ENCODE assay signal across 15 cellular contexts in genomic region chr4:26406346-26406975, GRCh38.
A peak's percentile ranks its signal among the peaks of the same experiment; 100 is the strongest.
DNase-seq lines count a peak whose midpoint lies in the region; ATAC-seq, FAIRE-seq and TF ChIP-seq lines count a peak whose summit lies in the region.
"Had no signal": no experiment of that assay in that cellular context is flagged by ENCODE, and none has a peak within 500 bp of the region (broad histone marks: within the 10 kb centered on the region; RNA-seq: fewer than 3 reads in every experiment).

No MANE protein-coding gene starts in this region.

- H3K23ac ChIP-seq in IMR-90 (ENCODE audit: low read depth, low read length): no peak overlapping the region; the same call in 1 of the 2 replicates

- H3K4me1 ChIP-seq in IMR-90 (ENCODE audit: control insufficient read depth, insufficient read depth, low read length): peaks cover 2% of the 10 kb centered on the region; the same call in 1 of the 2 replicates
- no peaks in the 10 kb centered on the region for H3K4me1 ChIP-seq in keratinocyte (ENCODE audit: control insufficient read depth, extremely low read depth, insufficient read depth, low read length)
- H3K4me1 ChIP-seq in ascending aorta: no peaks in the 10 kb centered on the region

- H3K56ac ChIP-seq in IMR-90 (ENCODE audit: extremely low read depth, insufficient read depth, low read length): no peak overlapping the region

- H3K27ac Mint-ChIP-seq in activated CD4-positive, alpha-beta T cell treated with anti-CD3 and anti-CD28 coated beads for 36 hours: peak overlapping the region; percentile 51
- peak overlapping the region; percentile 79 to 96 for H3K27ac Mint-ChIP-seq in activated naive CD4-positive, alpha-beta T cell treated with anti-CD3 and anti-CD28 coated beads, Interleukin-2, amount 50 U/mL, for 72 hours
- H3K27ac Mint-ChIP-seq: activated T-cell treated with anti-CD3 and anti-CD28 coated beads, Interleukin-2, amount 50 U/mL, for 24 hours had no signal

- in situ Hi-C loops in IMR-90 (cut with MboI; ENCODE audit: low sequenced_read_pairs): loop anchor here (5.0 to 10.0 kb wide), 2 partner anchors 382 to 414 kb away; no protein-coding TSS in a partner anchor

- peaks cover 3% of the 10 kb centered on the region; the same call in 1 of the 2 replicates for H3K9me1 ChIP-seq in IMR-90 (ENCODE audit: insufficient read depth, low read length)
- H3K9me1 ChIP-seq in keratinocyte (ENCODE audit: control insufficient read depth, extremely low read depth, insufficient read depth, low read length): no peaks in the 10 kb centered on the region

- H3K27ac ChIP-seq in IMR-90 (ENCODE audit: insufficient read depth, low read length): peak overlapping the region; percentile 89
- no peak overlapping the region for H3K27ac ChIP-seq in keratinocyte (ENCODE audit: control insufficient read depth, insufficient read depth, low read length)
- no peak overlapping the region for H3K27ac ChIP-seq in ascending aorta

- no peak overlapping the region for H3K4me2 ChIP-seq in IMR-90 (ENCODE audit: low read depth, low read length)
- no peak overlapping the region for H3K4me2 ChIP-seq in keratinocyte (ENCODE audit: control insufficient read depth, extremely low read depth, insufficient read depth, low read depth, low read length)

- peaks cover 15% of the 10 kb centered on the region for H3K4me1 Mint-ChIP-seq in activated CD4-positive, alpha-beta T cell treated with anti-CD3 and anti-CD28 coated beads for 36 hours

- H3K18ac ChIP-seq in IMR-90 (ENCODE audit: low read depth, low read length): peak overlapping the region; percentile 98; the same call in 1 of the 2 replicates

- BruUV-seq in IMR-90 (replicated peaks; lab: Mats Ljungman, UMichigan): no TSS peak

- peaks cover 19 to 40% of the 10 kb centered on the region in 2 experiments for H3K79me1 ChIP-seq in IMR-90 (ENCODE audit: low read depth in 1 of 2, low read length in 2 of 2)

- no peak for TF ChIP-seq CTCF in IMR-90 (conservative IDR thresholded peaks at IDR 0.05; ENCODE audit: low read depth, low read length)
- no peak for TF ChIP-seq CTCF in keratinocyte (optimal IDR thresholded peaks at IDR 0.05 in 1 of 3, IDR thresholded peaks at IDR 0.05 in 1 of 3, conservative IDR thresholded peaks at IDR 0.05 in 1 of 3; ENCODE audit: extremely low read depth in 1 of 3, insufficient read depth in 2 of 3, low read length in 3 of 3)
- no peak for TF ChIP-seq CTCF in ascending aorta (IDR thresholded peaks at IDR 0.05)

- H2BK5ac ChIP-seq in IMR-90 (ENCODE audit: low read depth, low read length, poor library complexity, severe bottlenecking): peak overlapping the region; percentile 90

- ATAC-seq in activated CD4-positive, alpha-beta T cell treated with anti-CD3 and anti-CD28 coated beads for 36 hours: no peak
- ATAC-seq in IMR-90 (ENCODE audit: low read depth) (no peak), HG03432 (IDR thresholded peaks at IDR 0.05; ENCODE audit: unreplicated experiment) (no peak)
- ATAC-seq in activated naive CD4-positive, alpha-beta T cell treated with anti-CD3 and anti-CD28 coated beads, Interleukin-2, amount 50 U/mL, for 72 hours: peak in 1 of 2 donors; percentile 39

- POLR2A ChIA-PET in activated CD4-positive, alpha-beta T cell treated with anti-CD3 and anti-CD28 coated beads for 36 hours (lab: Charles Lee): no interaction called here
- POLR2A ChIA-PET in IMR-90 (lab: Charles Lee; ENCODE audit: unreplicated experiment): no interaction called here

- no peak for TF ChIP-seq RAD21 in IMR-90 (IDR thresholded peaks at IDR 0.05; ENCODE audit: low read length)

- TF ChIP-seq POLR2A in IMR-90 (IDR thresholded peaks at IDR 0.05; ENCODE audit: low read depth, low read length): no peak

- H3K9me3 Mint-ChIP-seq in activated CD4-positive, alpha-beta T cell treated with anti-CD3 and anti-CD28 coated beads for 36 hours (ENCODE audit: low read depth): peaks cover 12% of the 10 kb centered on the region
- peaks cover 3 to 17% of the 10 kb centered on the region in 2 donors for H3K9me3 Mint-ChIP-seq in activated naive CD4-positive, alpha-beta T cell treated with anti-CD3 and anti-CD28 coated beads, Interleukin-2, amount 50 U/mL, for 72 hours

- no peak overlapping the region for H3K9ac ChIP-seq in IMR-90 (ENCODE audit: low read depth, low read length)
- H3K9ac ChIP-seq in keratinocyte (ENCODE audit: control insufficient read depth, extremely low read depth, insufficient read depth, low read length): no peak overlapping the region

- FAIRE-seq in keratinocyte (lab: Jason Lieb, UNC): peak; percentile 26
- FAIRE-seq: GM18507 had no signal

- DNase-seq in activated CD4-positive, alpha-beta T cell treated with anti-CD3 and anti-CD28 coated beads for 36 hours: no peak
- no peak for DNase-seq in activated CD4-positive, alpha-beta T cell treated with anti-CD3 and anti-CD28 coated beads for 4 hours
- DNase-seq in IMR-90 (peak; percentile 36), keratinocyte (ENCODE audit: low read depth, low spot score) (no peak), H4 (ENCODE audit: low spot score) (no peak), ascending aorta (ENCODE audit: low spot score in 2 of 2) (no peak)
- DNase-seq in activated naive CD4-positive, alpha-beta T cell treated with anti-CD3 and anti-CD28 coated beads, Interleukin-2, amount 50 U/mL, for 72 hours (ENCODE audit: low spot score in 2 of 2): no peak
- DNase-seq: activated T-cell treated with anti-CD3 and anti-CD28 coated beads, Interleukin-2, amount 50 U/mL, for 24 hours; caudate nucleus; NCI-H1092; NCI-H526 treated with DMSO at 0.1 percent for 48 hours; posterior cingulate gyrus; SHP77 had no signal

- no peak overlapping the region for H2AK9ac ChIP-seq in IMR-90 (replicated peaks; ENCODE audit: low read depth, low read length, poor library complexity)

- intact Hi-C loops in activated CD4-positive, alpha-beta T cell treated with anti-CD3 and anti-CD28 coated beads for 36 hours (cut with DNase I, micrococcal nuclease): no loop called here
- intact Hi-C loops in IMR-90 (cut with micrococcal nuclease) (no loop called here), ascending aorta (cut with DNase I) (no loop called here)

- no peaks in the 10 kb centered on the region for H3K79me2 ChIP-seq in keratinocyte (ENCODE audit: control insufficient read depth, insufficient read depth, low read length)

- H3K27me3 ChIP-seq in IMR-90 (ENCODE audit: control insufficient read depth, insufficient read depth, low read length): no peaks in the 10 kb centered on the region
- H3K27me3 ChIP-seq in keratinocyte (ENCODE audit: control insufficient read depth, extremely low read depth, insufficient read depth, low read length): no peaks in the 10 kb centered on the region
- no peaks in the 10 kb centered on the region for H3K27me3 ChIP-seq in ascending aorta

- H3K4me3 ChIP-seq in IMR-90 (ENCODE audit: insufficient read depth, low read depth, low read length): no peak overlapping the region
- no peak overlapping the region for H3K4me3 ChIP-seq in keratinocyte (ENCODE audit: control insufficient read depth in 2 of 3, extremely low read depth in 1 of 3, insufficient read depth in 2 of 3, low read depth in 1 of 3, low read length in 3 of 3)
- H3K4me3 ChIP-seq in ascending aorta: no peak overlapping the region

- peak overlapping the region; percentile 63; the same call in 1 of the 2 replicates for H2BK120ac ChIP-seq in IMR-90 (ENCODE audit: low read depth, low read length)

- no peaks in the 10 kb centered on the region for H3K27me3 Mint-ChIP-seq in activated CD4-positive, alpha-beta T cell treated with anti-CD3 and anti-CD28 coated beads for 36 hours
- H3K27me3 Mint-ChIP-seq: activated T-cell treated with anti-CD3 and anti-CD28 coated beads, Interleukin-2, amount 50 U/mL, for 24 hours had no signal

- H2AFZ ChIP-seq in IMR-90 (replicated peaks; ENCODE audit: low read length, poor library complexity) (no peak overlapping the region), keratinocyte (ENCODE audit: control insufficient read depth, low read length) (no peak overlapping the region)

- peak overlapping the region; percentile 44; the same call in 1 of the 2 replicates for H4K91ac ChIP-seq in IMR-90 (ENCODE audit: insufficient read depth, low read depth, low read length)

- H4K20me1 ChIP-seq in IMR-90 (ENCODE audit: insufficient read depth, low read length): peaks cover 3% of the 10 kb centered on the region; the same call in 1 of the 2 replicates
- no peaks in the 10 kb centered on the region for H4K20me1 ChIP-seq in keratinocyte (ENCODE audit: control insufficient read depth, extremely low read depth, insufficient read depth, low read length)

- peaks cover 23% of the 10 kb centered on the region for H3K36me3 ChIP-seq in IMR-90 (ENCODE audit: control insufficient read depth, insufficient read depth, low read length)
- peaks cover 4 to 7% of the 10 kb centered on the region in 2 experiments for H3K36me3 ChIP-seq in keratinocyte (ENCODE audit: control insufficient read depth in 2 of 2, extremely low read depth in 1 of 2, insufficient read depth in 2 of 2, low read length in 2 of 2)
- peaks cover 8 to 15% of the 10 kb centered on the region in 2 donors for H3K36me3 ChIP-seq in ascending aorta

- WGBS in IMR-90 (ENCODE audit: extremely low coverage in 2 of 2, insufficient read length in 1 of 2), 2 experiments: no CpG with 5 or more reads among the region's 4 CpGs

- peak overlapping the region; percentile 27; the same call in 1 of the 2 replicates for H3K14ac ChIP-seq in IMR-90 (replicated peaks; ENCODE audit: low read depth, low read length)

- H3K4me3 Mint-ChIP-seq in activated CD4-positive, alpha-beta T cell treated with anti-CD3 and anti-CD28 coated beads for 36 hours: no peak overlapping the region
- H3K4me3 Mint-ChIP-seq: activated T-cell treated with anti-CD3 and anti-CD28 coated beads, Interleukin-2, amount 50 U/mL, for 24 hours had no signal

- H4K8ac ChIP-seq in IMR-90 (ENCODE audit: low read depth in 2 of 2, low read length in 2 of 2): peak overlapping the region; percentile 51 to 85; a peak in 3 of 4 replicates

- peak overlapping the region; percentile 56; the same call in 1 of the 2 replicates for H3K4ac ChIP-seq in IMR-90 (ENCODE audit: low read depth, low read length)

- CTCF ChIA-PET in activated CD4-positive, alpha-beta T cell treated with anti-CD3 and anti-CD28 coated beads for 36 hours (lab: Charles Lee): interaction anchor here (1.0 to 5.0 kb wide), 5 partner anchors 76 to 419 kb away, joined by 3 to 32 read pairs (median 6); no protein-coding TSS in a partner anchor
- CTCF ChIA-PET in IMR-90 (lab: Yijun Ruan, JAX): interaction anchor here (0.7 kb wide), 1 partner anchor 76 kb away, joined by 3 read pairs; no protein-coding TSS in a partner anchor

- H3K9me3 ChIP-seq in IMR-90 (ENCODE audit: control insufficient read depth, insufficient read depth, low read length): peaks cover 7% of the 10 kb centered on the region
- H3K9me3 ChIP-seq in keratinocyte (ENCODE audit: control insufficient read depth, low read depth, low read length): peaks cover 7% of the 10 kb centered on the region
- H3K9me3 ChIP-seq in ascending aorta: peaks cover 11 to 15% of the 10 kb centered on the region in 2 donors

- H3K36me3 Mint-ChIP-seq in activated CD4-positive, alpha-beta T cell treated with anti-CD3 and anti-CD28 coated beads for 36 hours (ENCODE audit: low read depth): peaks cover 48% of the 10 kb centered on the region
- H3K36me3 Mint-ChIP-seq in activated naive CD4-positive, alpha-beta T cell treated with anti-CD3 and anti-CD28 coated beads, Interleukin-2, amount 50 U/mL, for 72 hours: peaks cover 22 to 64% of the 10 kb centered on the region in 2 donors

- dilution Hi-C loops in IMR-90 (cut with HindIII; ENCODE audit: low sequenced_read_pairs, unreplicated experiment) (no loop called here), keratinocyte (cut with MboI; ENCODE audit: extremely low pct_ligation_motif_present, low sequenced_read_pairs) (no loop called here)

- H2BK15ac ChIP-seq in IMR-90 (ENCODE audit: low read depth, low read length): no peak overlapping the region

- 0 out of 2 replicates have a peak overlapping the region, but pooled peaks have one; percentile 62 for H2AK5ac ChIP-seq in IMR-90 (ENCODE audit: low read depth, low read length)

- peak overlapping the region; percentile 98 for H4K5ac ChIP-seq in IMR-90 (ENCODE audit: low read depth, low read length)

- H2BK20ac ChIP-seq in IMR-90 (ENCODE audit: low read depth, low read length): peak overlapping the region; percentile 43; the same call in 1 of the 2 replicates
